11 cellular contexts compared by ENCODE assay signal in the genomic region with DNA sequence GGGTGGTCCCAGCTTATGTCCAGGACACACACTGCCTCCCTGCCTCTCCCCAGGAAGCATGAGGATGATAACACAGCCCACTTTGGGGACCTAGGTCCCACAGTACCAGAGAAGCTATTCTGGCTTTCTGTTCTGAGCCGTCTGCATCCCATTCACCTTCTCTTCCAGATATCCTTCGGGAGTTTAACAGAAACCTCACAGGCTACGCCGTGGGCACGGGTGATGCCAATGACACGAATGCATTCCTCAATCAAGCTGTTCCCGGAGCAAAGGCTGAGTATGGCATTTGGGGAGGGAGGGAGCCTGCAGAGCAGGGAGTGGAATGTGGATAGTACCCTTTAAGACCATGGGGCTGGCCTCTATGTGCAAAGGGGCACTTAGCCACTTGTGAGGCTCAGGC.
"Had no signal": no experiment of that assay in that cellular context is flagged by ENCODE, and none has a peak within 500 bp of the region (broad histone marks: within the 10 kb centered on the region; RNA-seq: fewer than 3 reads in every experiment).

No MANE protein-coding gene starts in this region.

- ATAC-seq: activated CD4-positive, alpha-beta T cell treated with anti-CD3 and anti-CD28 coated beads for 36 hours; activated T-cell treated with anti-CD3 and anti-CD28 coated beads, Interleukin-2, amount 50 U/mL, for 4 hours; natural killer cell treated with Interleukin-12 subunit alpha and Interleukin-12 subunit beta and Interleukin-15 and Interleukin-18, amount 100 ng/mL, for 72 hours had no signal

- H3K4me3 ChIP-seq: skin epidermis, stomach had no signal

- H3K9me3 Mint-ChIP-seq: activated CD4-positive, alpha-beta memory T cell treated with anti-CD3 and anti-CD28 coated beads for 36 hours; activated naive CD8-positive, alpha-beta T cell treated with anti-CD3 and anti-CD28 coated beads, Interleukin-2, amount 10 ng/mL, durations not matched to agents 7 days and 5 days; activated T-cell treated with anti-CD3 and anti-CD28 coated beads, Interleukin-2, amount 50 U/mL, for 4 hours; natural killer cell treated with Interleukin-12 subunit alpha and Interleukin-12 subunit beta and Interleukin-15 and Interleukin-18, amount 100 ng/mL, for 72 hours; T-helper 1 cell treated with Interleukin-12 subunit alpha and Interleukin-12 subunit beta and Interleukin-4 antibody, amounts not matched to agents 30 μg/mL and 1 μg/mL, for 36 hours had no signal

- H3K4me3 Mint-ChIP-seq: activated CD4-positive, alpha-beta memory T cell treated with anti-CD3 and anti-CD28 coated beads for 36 hours; activated CD4-positive, alpha-beta T cell treated with anti-CD3 and anti-CD28 coated beads for 36 hours; activated naive CD8-positive, alpha-beta T cell treated with anti-CD3 and anti-CD28 coated beads, Interleukin-2, amount 10 ng/mL, durations not matched to agents 7 days and 5 days; activated T-cell treated with anti-CD3 and anti-CD28 coated beads, Interleukin-2, amount 50 U/mL, for 4 hours; natural killer cell treated with Interleukin-12 subunit alpha and Interleukin-12 subunit beta and Interleukin-15 and Interleukin-18, amount 100 ng/mL, for 72 hours; T-helper 1 cell treated with Interleukin-12 subunit alpha and Interleukin-12 subunit beta and Interleukin-4 antibody, amounts not matched to agents 30 μg/mL and 1 μg/mL, for 36 hours had no signal

- H3K27me3 ChIP-seq: stomach had no signal

- H3K27ac ChIP-seq: skin epidermis had no signal

- H3K9me3 ChIP-seq: stomach had no signal

- DNase-seq: activated CD4-positive, alpha-beta memory T cell treated with anti-CD3 and anti-CD28 coated beads for 36 hours; activated CD4-positive, alpha-beta T cell treated with anti-CD3 and anti-CD28 coated beads for 36 hours; activated naive CD8-positive, alpha-beta T cell treated with anti-CD3 and anti-CD28 coated beads, Interleukin-2, amount 10 ng/mL, durations not matched to agents 7 days and 5 days; activated T-cell treated with anti-CD3 and anti-CD28 coated beads, Interleukin-2, amount 50 U/mL, for 4 hours; anterior cingulate cortex; hypothalamus; retina; stomach had no signal

- H3K36me3 ChIP-seq: stomach had no signal

- H3K27me3 Mint-ChIP-seq: activated CD4-positive, alpha-beta memory T cell treated with anti-CD3 and anti-CD28 coated beads for 36 hours; activated CD4-positive, alpha-beta T cell treated with anti-CD3 and anti-CD28 coated beads for 36 hours; activated naive CD8-positive, alpha-beta T cell treated with anti-CD3 and anti-CD28 coated beads, Interleukin-2, amount 10 ng/mL, durations not matched to agents 7 days and 5 days; natural killer cell treated with Interleukin-12 subunit alpha and Interleukin-12 subunit beta and Interleukin-15 and Interleukin-18, amount 100 ng/mL, for 72 hours had no signal

- H3K27ac Mint-ChIP-seq: activated CD4-positive, alpha-beta memory T cell treated with anti-CD3 and anti-CD28 coated beads for 36 hours; activated CD4-positive, alpha-beta T cell treated with anti-CD3 and anti-CD28 coated beads for 36 hours; activated naive CD8-positive, alpha-beta T cell treated with anti-CD3 and anti-CD28 coated beads, Interleukin-2, amount 10 ng/mL, durations not matched to agents 7 days and 5 days; natural killer cell treated with Interleukin-12 subunit alpha and Interleukin-12 subunit beta and Interleukin-15 and Interleukin-18, amount 100 ng/mL, for 72 hours; T-helper 1 cell treated with Interleukin-12 subunit alpha and Interleukin-12 subunit beta and Interleukin-4 antibody, amounts not matched to agents 30 μg/mL and 1 μg/mL, for 36 hours had no signal

- H3K36me3 Mint-ChIP-seq: activated CD4-positive, alpha-beta memory T cell treated with anti-CD3 and anti-CD28 coated beads for 36 hours; natural killer cell treated with Interleukin-12 subunit alpha and Interleukin-12 subunit beta and Interleukin-15 and Interleukin-18, amount 100 ng/mL, for 72 hours had no signal
